15 cellular contexts compared by ENCODE assay signal in the genomic region with DNA sequence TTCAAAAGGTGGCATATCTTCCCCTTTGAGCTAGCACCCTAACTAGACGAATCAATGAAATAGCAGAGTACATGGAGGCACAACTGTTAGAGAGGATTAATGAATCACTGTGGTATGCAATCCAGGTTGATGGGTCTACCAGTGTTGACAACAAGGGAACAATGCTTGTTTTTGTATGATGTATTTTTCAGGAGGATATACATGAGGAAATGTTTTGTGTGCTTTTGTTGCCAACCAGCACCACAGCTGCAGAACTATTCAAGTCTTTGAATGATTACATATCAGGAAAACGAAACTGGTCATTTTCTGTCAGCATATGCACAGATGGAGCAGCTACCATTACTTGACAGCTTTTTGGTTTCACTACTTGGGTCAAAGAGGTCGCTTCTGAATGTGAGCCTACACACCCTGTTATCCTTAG.
DNase-seq lines count a peak whose midpoint lies in the region; ATAC-seq, FAIRE-seq and TF ChIP-seq lines count a peak whose summit lies in the region.
"Had no signal": no experiment of that assay in that cellular context is flagged by ENCODE, and none has a peak within 500 bp of the region (broad histone marks: within the 10 kb centered on the region; RNA-seq: fewer than 3 reads in every experiment).

No MANE protein-coding gene starts in this region.

- no peak overlapping the region for H3K4me2 ChIP-seq in HepG2 (ENCODE audit: low read depth, low read length)

- no peak for TF ChIP-seq CTCF in omental fat pad (IDR thresholded peaks at IDR 0.05)
- no peak for TF ChIP-seq CTCF in HepG2 (CRISPR knock-in tag; IDR thresholded peaks at IDR 0.05)
- TF ChIP-seq CTCF in dorsolateral prefrontal cortex (IDR thresholded peaks at IDR 0.05 in 54 of 56, conservative IDR thresholded peaks at IDR 0.05 in 2 of 56; ENCODE audit: low read depth in 1 of 56, partially characterized antibody in 56 of 56), result no peak

- in situ Hi-C loops in HepG2 (cut with HindIII; ENCODE audit: extremely low pct_ligation_motif_present, low pct_unique_long_range_greater_than_20kb), result no loop called here

- H3K4me3 Mint-ChIP-seq in stimulated activated naive CD8-positive, alpha-beta T cell treated with anti-CD3 and anti-CD28 coated beads, Interleukin-15, amount 100 ng/mL, for 72 hours, result no peak overlapping the region
- H3K4me3 Mint-ChIP-seq: B cell, H9 had no signal

- peak; percentile 62 for ATAC-seq in stimulated activated naive CD8-positive, alpha-beta T cell treated with anti-CD3 and anti-CD28 coated beads, Interleukin-15, amount 100 ng/mL, for 72 hours
- ATAC-seq in stimulated activated naive CD8-positive, alpha-beta T cell treated with anti-CD3 and anti-CD28 coated beads, Interleukin-15, Interleukin-2, amounts not matched to agents 100 U/mL and 50 U/mL, for 24 hours, result no peak
- ATAC-seq in HG02970 (IDR thresholded peaks at IDR 0.05; ENCODE audit: low FRiP score, unreplicated experiment), result peak; percentile 54
- ATAC-seq in GM21529 (IDR thresholded peaks at IDR 0.05; ENCODE audit: unreplicated experiment), result no peak
- ATAC-seq in omental fat pad (ENCODE audit: low FRiP score), result no peak
- ATAC-seq in HepG2, result no peak; the same call in 2 of the 3 replicates
- ATAC-seq: gastrocnemius medialis, right cardiac atrium had no signal

- no peak for TF ChIP-seq EP300 in HepG2 (IDR thresholded peaks at IDR 0.05; ENCODE audit: low read depth in 2 of 2, low read length in 2 of 2)
- no peak for TF ChIP-seq EP300 in HepG2 (CRISPR knock-in tag; IDR thresholded peaks at IDR 0.05; ENCODE audit: borderline replicate concordance)

- H3K9me3 ChIP-seq in HepG2 (ENCODE audit: low read length), result no peaks in the 10 kb centered on the region
- H3K9me3 ChIP-seq: gastrocnemius medialis had no signal

- H2AFZ ChIP-seq in HepG2 (ENCODE audit: low read length), result no peak overlapping the region

- no peaks in the 10 kb centered on the region for H3K36me3 ChIP-seq in HepG2 (replicated peaks in 1 of 2; ENCODE audit: control insufficient read depth in 1 of 2, insufficient read depth in 2 of 2, low read length in 2 of 2)
- H3K36me3 ChIP-seq: brain microvascular endothelial cell, gastrocnemius medialis had no signal

- no peak overlapping the region for H3K9ac ChIP-seq in HepG2 (ENCODE audit: insufficient read depth, low read depth, low read length)

- no peak for TF ChIP-seq RAD21 in HepG2 (CRISPR knock-in tag; IDR thresholded peaks at IDR 0.05)

- no peaks in the 10 kb centered on the region for H3K4me1 ChIP-seq in HepG2 (ENCODE audit: insufficient read depth, low read length)

- intact Hi-C loops in HepG2 (cut with micrococcal nuclease; ENCODE audit: unreplicated experiment) (no loop called here), dorsolateral prefrontal cortex (cut with DNase I) (no loop called here)

- no peaks in the 10 kb centered on the region for H3K27me3 Mint-ChIP-seq in stimulated activated naive CD8-positive, alpha-beta T cell treated with anti-CD3 and anti-CD28 coated beads, Interleukin-15, amount 100 ng/mL, for 72 hours
- H3K27me3 Mint-ChIP-seq: B cell had no signal

- TF ChIP-seq POLR2A in HepG2 (IDR thresholded peaks at IDR 0.05; ENCODE audit: insufficient read depth in 1 of 2, low read depth in 2 of 2, low read length in 2 of 2), result no peak

- H3K4me1 Mint-ChIP-seq in stimulated activated naive CD8-positive, alpha-beta T cell treated with anti-CD3 and anti-CD28 coated beads, Interleukin-15, amount 100 ng/mL, for 72 hours, result no peaks in the 10 kb centered on the region

- no TSS peak for BruUV-seq in HepG2 (replicated peaks; lab: Mats Ljungman, UMichigan)

- no peak for FAIRE-seq in HepG2 (lab: Jason Lieb, UNC)

- H3K79me2 ChIP-seq in HepG2 (ENCODE audit: insufficient read depth, low read length), result no peaks in the 10 kb centered on the region

- H3K4me3 ChIP-seq in HepG2 (replicated peaks in 1 of 3; ENCODE audit: insufficient read depth in 1 of 3, low read depth in 2 of 3, low read length in 3 of 3) (no peak overlapping the region), dorsolateral prefrontal cortex (peak overlapping the region in 17 of 59 donors; percentile 3 to 43 (median 22))
- H3K4me3 ChIP-seq: gastrocnemius medialis, lung had no signal

- H4K20me1 ChIP-seq in HepG2 (ENCODE audit: insufficient read depth, low read length), result no peaks in the 10 kb centered on the region

- POLR2A ChIA-PET in HepG2 (lab: Yijun Ruan, JAX), result no interaction called here

- H3K27me3 ChIP-seq in HepG2 (ENCODE audit: control insufficient read depth in 1 of 2, insufficient read depth in 2 of 2, low read length in 2 of 2) (no peaks in the 10 kb centered on the region), dorsolateral prefrontal cortex (no peaks in the 10 kb centered on the region)
- H3K27me3 ChIP-seq: brain microvascular endothelial cell, gastrocnemius medialis had no signal

- no peak for DNase-seq in stimulated activated naive CD8-positive, alpha-beta T cell treated with anti-CD3 and anti-CD28 coated beads, Interleukin-15, amount 100 ng/mL, for 72 hours
- no peak for DNase-seq in stimulated activated naive CD8-positive, alpha-beta T cell treated with anti-CD3 and anti-CD28 coated beads, Interleukin-15, Interleukin-2, amounts not matched to agents 100 U/mL and 50 U/mL, for 24 hours
- peak; percentile 26 for DNase-seq in astrocyte of the hippocampus (ENCODE audit: low read depth, low spot score)
- DNase-seq in omental fat pad (ENCODE audit: low spot score), result no peak
- DNase-seq in HepG2 (ENCODE audit: low spot score), result no peak
- no peak for DNase-seq in dorsolateral prefrontal cortex
- DNase-seq: brain microvascular endothelial cell, gastrocnemius medialis, H9, NCI-H446, right cardiac atrium had no signal

- H3K27ac Mint-ChIP-seq in stimulated activated naive CD8-positive, alpha-beta T cell treated with anti-CD3 and anti-CD28 coated beads, Interleukin-15, amount 100 ng/mL, for 72 hours, result peak overlapping the region in 1 of 2 donors; percentile 16
- H3K27ac Mint-ChIP-seq: B cell, H9 had no signal

- CTCF ChIA-PET in HepG2 (lab: Yijun Ruan, JAX; ENCODE audit: low intra/inter-chr PET ratio, low total read pairs), result no interaction called here

- H3K9me3 Mint-ChIP-seq in stimulated activated naive CD8-positive, alpha-beta T cell treated with anti-CD3 and anti-CD28 coated beads, Interleukin-15, amount 100 ng/mL, for 72 hours, result peaks cover 0 to 8% of the 10 kb centered on the region in 2 donors
- H3K9me3 Mint-ChIP-seq: H9 had no signal

- H3K27ac ChIP-seq in HepG2 (ENCODE audit: extremely low read length, insufficient read depth, low read length) (no peak overlapping the region), dorsolateral prefrontal cortex (peak overlapping the region in 5 of 59 donors; percentile 6 to 25 (median 20))
- H3K27ac ChIP-seq: brain microvascular endothelial cell had no signal

- WGBS in HepG2 (ENCODE audit: low lambda C conversion rate), result 89% methylated on average over 3 of the region's 3 CpGs

TF ChIP-seq in HepG2, 621 proteins besides CTCF, POLR2A, EP300 and RAD21:
- TF ChIP-seq ZNF30 (CRISPR knock-in tag; IDR thresholded peaks at IDR 0.05), result no peak
- no peak for TF ChIP-seq ZNF3 (CRISPR knock-in tag; IDR thresholded peaks at IDR 0.05)
- no peak for TF ChIP-seq ERF (CRISPR knock-in tag; IDR thresholded peaks at IDR 0.05)
- no peak for TF ChIP-seq FLYWCH1 (CRISPR knock-in tag; IDR thresholded peaks at IDR 0.05)
- TF ChIP-seq ZSCAN21 (CRISPR knock-in tag; IDR thresholded peaks at IDR 0.05; ENCODE audit: borderline replicate concordance), result no peak
- TF ChIP-seq, protein P1, sequence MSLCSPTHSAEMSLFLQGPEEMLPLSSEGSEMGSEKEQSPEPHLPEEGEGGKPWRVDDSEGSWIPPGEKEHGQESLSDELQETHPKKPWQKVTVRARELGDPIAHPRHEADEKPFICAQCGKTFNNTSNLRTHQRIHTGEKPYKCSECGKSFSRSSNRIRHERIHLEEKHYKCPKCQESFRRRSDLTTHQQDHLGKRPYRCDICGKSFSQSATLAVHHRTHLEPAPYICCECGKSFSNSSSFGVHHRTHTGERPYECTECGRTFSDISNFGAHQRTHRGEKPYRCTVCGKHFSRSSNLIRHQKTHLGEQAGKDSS (CRISPR knock-in tag; IDR thresholded peaks at IDR 0.05; ENCODE audit: borderline replicate concordance, low read depth), result no peak
- TF ChIP-seq TAF15 (IDR thresholded peaks at IDR 0.05; ENCODE audit: low read depth, low read length, poor library complexity, severe bottlenecking), result no peak
- TF ChIP-seq ATF1 (CRISPR knock-in tag; IDR thresholded peaks at IDR 0.05), result no peak
- no peak for TF ChIP-seq MAZ (IDR thresholded peaks at IDR 0.05; ENCODE audit: borderline replicate concordance, low read depth, low read length)
- no peak for TF ChIP-seq MAZ (CRISPR knock-in tag; IDR thresholded peaks at IDR 0.05; ENCODE audit: low read depth)
- TF ChIP-seq ZC3H13 (CRISPR knock-in tag; IDR thresholded peaks at IDR 0.05), result no peak
- TF ChIP-seq, protein P2, sequence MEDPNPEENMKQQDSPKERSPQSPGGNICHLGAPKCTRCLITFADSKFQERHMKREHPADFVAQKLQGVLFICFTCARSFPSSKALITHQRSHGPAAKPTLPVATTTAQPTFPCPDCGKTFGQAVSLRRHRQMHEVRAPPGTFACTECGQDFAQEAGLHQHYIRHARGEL (CRISPR knock-in tag; IDR thresholded peaks at IDR 0.05), result no peak
- TF ChIP-seq SALL2 (CRISPR knock-in tag; IDR thresholded peaks at IDR 0.05), result no peak
- no peak for TF ChIP-seq FIP1L1 (IDR thresholded peaks at IDR 0.05; ENCODE audit: borderline replicate concordance, insufficient read depth, low read depth, low read length)
- TF ChIP-seq AGO2 (optimal IDR thresholded peaks at IDR 0.05; ENCODE audit: low read depth, low read length), result no peak
- TF ChIP-seq BRD4 (CRISPR knock-in tag; IDR thresholded peaks at IDR 0.05), result no peak
- no peak for TF ChIP-seq ZKSCAN8 (CRISPR knock-in tag; IDR thresholded peaks at IDR 0.05; ENCODE audit: borderline replicate concordance)

Comparison
In these comparisons a context has a peak if more than half of its experiments do, and no peak if none do; other contexts are left out.
1. ATAC-seq: peak in stimulated activated naive CD8-positive, alpha-beta T cell treated with anti-CD3 and anti-CD28 coated beads, Interleukin-15, amount 100 ng/mL, for 72 hours (single experiment) and HG02970 (single experiment); none in stimulated activated naive CD8-positive, alpha-beta T cell treated with anti-CD3 and anti-CD28 coated beads, Interleukin-15, Interleukin-2, amounts not matched to agents 100 U/mL and 50 U/mL, for 24 hours (single experiment), GM21529 (single experiment), omental fat pad (single experiment) and HepG2 (single experiment).